In the genomic region with DNA sequence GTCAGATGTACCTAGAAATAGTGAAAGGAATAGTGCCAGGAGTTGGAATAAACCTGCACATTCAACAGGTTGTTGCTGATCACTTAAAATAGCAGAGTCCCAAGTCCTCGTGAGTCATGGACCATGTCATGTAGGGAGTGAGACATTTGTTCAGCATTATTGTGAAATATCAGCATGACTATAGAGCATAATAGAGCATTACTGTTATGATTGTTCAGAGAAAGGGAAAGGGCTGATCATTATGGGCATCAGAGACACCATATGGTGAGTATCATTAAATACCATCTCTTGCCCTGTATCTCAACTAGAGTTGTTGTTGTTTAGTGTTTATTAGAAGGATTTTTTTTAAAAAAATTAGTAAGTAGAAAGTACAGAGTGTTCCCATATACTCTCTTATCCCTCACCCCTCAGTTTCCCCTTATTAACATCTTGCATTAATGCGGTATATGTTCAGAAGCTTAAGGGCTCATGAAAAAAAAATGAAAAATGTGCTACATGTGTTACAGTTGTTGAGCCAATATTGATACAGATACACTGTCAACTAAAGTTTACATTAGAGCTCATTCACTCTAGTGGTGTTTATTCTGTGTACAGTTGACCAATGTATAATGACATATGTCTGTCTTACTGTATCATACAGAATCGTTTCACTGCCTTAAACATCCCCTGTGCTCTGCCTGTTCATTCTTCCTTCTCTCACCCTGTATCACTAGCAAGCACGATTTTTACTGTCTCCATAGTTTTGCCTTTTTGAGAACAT, we compare ENCODE assay signal across 9 cellular contexts. TPM values are rescaled to one million over a fixed set of nuclear protein-coding genes. Genes with fewer than 3 reads are reported as not detected.
DNase-seq lines count a peak whose midpoint lies in the region; ATAC-seq, FAIRE-seq and TF ChIP-seq lines count a peak whose summit lies in the region.
"Had no signal": no experiment of that assay in that cellular context is flagged by ENCODE, and none has a peak within 500 bp of the region (broad histone marks: within the 10 kb centered on the region; RNA-seq: fewer than 3 reads in every experiment).

No MANE protein-coding gene starts in this region.

- no peak for TF ChIP-seq POLR2A in HepG2 (IDR thresholded peaks at IDR 0.05; ENCODE audit: insufficient read depth in 1 of 2, low read depth in 2 of 2, low read length in 2 of 2)

- H3K36me3 ChIP-seq in BJ (ENCODE audit: control insufficient read depth, insufficient read depth, low read length): peaks cover 11% of the 10 kb centered on the region
- H3K36me3 ChIP-seq in HepG2 (replicated peaks in 1 of 2; ENCODE audit: control insufficient read depth in 1 of 2, insufficient read depth in 2 of 2, low read length in 2 of 2): no peaks in the 10 kb centered on the region

- CTCF ChIA-PET in BJ (lab: Yijun Ruan, JAX): no interaction called here
- CTCF ChIA-PET in HepG2 (lab: Yijun Ruan, JAX; ENCODE audit: low intra/inter-chr PET ratio, low total read pairs): no interaction called here

- H3K4me1 ChIP-seq in HepG2 (ENCODE audit: insufficient read depth, low read length): peaks cover 33% of the 10 kb centered on the region

- intact Hi-C loops in HepG2 (cut with micrococcal nuclease; ENCODE audit: unreplicated experiment): loop anchor here (2.0 kb wide), 2 partner anchors 65 to 95 kb away; partner anchors contain the start of gene ME2

- WGBS in HepG2 (ENCODE audit: low lambda C conversion rate): 41% methylated on average over 4 of the region's 4 CpGs

- no peak for TF ChIP-seq RAD21 in HepG2 (CRISPR knock-in tag; IDR thresholded peaks at IDR 0.05)

- H3K79me2 ChIP-seq in HepG2 (ENCODE audit: insufficient read depth, low read length): peaks cover 6% of the 10 kb centered on the region

- peak; percentile 76 for ATAC-seq in HG02610 (IDR thresholded peaks at IDR 0.05; ENCODE audit: unreplicated experiment)
- ATAC-seq in HepG2: peak; percentile 98
- no peak for ATAC-seq in GM21447 (IDR thresholded peaks at IDR 0.05; ENCODE audit: unreplicated experiment)

- H3K9me3 ChIP-seq in HepG2 (ENCODE audit: low read length): peaks cover 15% of the 10 kb centered on the region

- H3K9ac ChIP-seq in HepG2 (ENCODE audit: insufficient read depth, low read depth, low read length): no peak overlapping the region

- no peaks in the 10 kb centered on the region for H4K20me1 ChIP-seq in HepG2 (ENCODE audit: insufficient read depth, low read length)

- TF ChIP-seq CTCF in BJ (IDR thresholded peaks at IDR 0.05; ENCODE audit: insufficient read depth, low read depth, low read length) (no peak), HepG2 (CRISPR knock-in tag; IDR thresholded peaks at IDR 0.05) (no peak), coronary artery (IDR thresholded peaks at IDR 0.05) (no peak)

- H2AFZ ChIP-seq in HepG2 (ENCODE audit: low read length): no peak overlapping the region

- peak; percentile 63 for FAIRE-seq in HepG2 (lab: Jason Lieb, UNC)

- DNase-seq in BJ (ENCODE audit: low read depth) (peak; percentile 15), amniotic stem cell (lab: John Stamatoyannopoulos, UW) (peak; percentile 11), HepG2 (ENCODE audit: low spot score) (peak; percentile 90), NCI-H748 (lab: John Stamatoyannopoulos, UW; ENCODE audit: unreplicated experiment) (no peak), coronary artery (ENCODE audit: low spot score) (no peak), H4 (ENCODE audit: low spot score) (no peak)
- DNase-seq: naive B cell had no signal

- peak overlapping the region; percentile 13; the same call in 1 of the 2 replicates for H3K4me2 ChIP-seq in HepG2 (ENCODE audit: low read depth, low read length)

- POLR2A ChIA-PET in BJ (lab: Charles Lee) (no interaction called here), HepG2 (lab: Yijun Ruan, JAX) (interaction anchor here (2.4 kb wide), 1 partner anchor 56 kb away, joined by 8 read pairs; the partner anchor contains the start of gene SMAD4)

- no TSS peak for BruUV-seq in HepG2 (replicated peaks; lab: Mats Ljungman, UMichigan)

- H3K27me3 ChIP-seq in BJ (ENCODE audit: control insufficient read depth, insufficient read depth, low read length): no peaks in the 10 kb centered on the region
- no peaks in the 10 kb centered on the region; a peak in 1 of 5 replicates for H3K27me3 ChIP-seq in HepG2 (ENCODE audit: control insufficient read depth in 1 of 2, insufficient read depth in 2 of 2, low read length in 2 of 2)

- peak overlapping the region; percentile 16 for H3K27ac ChIP-seq in HepG2 (ENCODE audit: extremely low read length, insufficient read depth, low read length)
- H3K27ac ChIP-seq in coronary artery: no peak overlapping the region

- in situ Hi-C loops in HepG2 (cut with HindIII; ENCODE audit: extremely low pct_ligation_motif_present, low pct_unique_long_range_greater_than_20kb): no loop called here

- TF ChIP-seq EP300 in HepG2 (IDR thresholded peaks at IDR 0.05; ENCODE audit: low read depth in 2 of 2, low read length in 2 of 2): peak; percentile 59 to 81; a peak in 2 of 4 replicates
- TF ChIP-seq EP300 in HepG2 (CRISPR knock-in tag; IDR thresholded peaks at IDR 0.05; ENCODE audit: borderline replicate concordance): 0 out of 2 replicates have a peak, but pooled peaks have one; percentile 35

- H3K4me3 ChIP-seq in BJ (ENCODE audit: low read depth, low read length) (no peak overlapping the region), HepG2 (replicated peaks in 1 of 3; ENCODE audit: insufficient read depth in 1 of 3, low read depth in 2 of 3, low read length in 3 of 3) (no peak overlapping the region), coronary artery (no peak overlapping the region)

TF ChIP-seq in HepG2, 621 proteins besides CTCF, POLR2A, EP300 and RAD21 (continues in another document):
- TF ChIP-seq TGIF2 (CRISPR knock-in tag; IDR thresholded peaks at IDR 0.05) (no peak), ASH2L (IDR thresholded peaks at IDR 0.05; ENCODE audit: insufficient read length, low read depth, low read length) (peak; percentile 60)

RNA-seq across cellular contexts. Expression of gene ELAC1, which starts 5.7 kb away (rescaled TPM):
- polyA plus RNA-seq in BJ (2011; rRNA removed) (4.4 and 7.9 TPM in 2 replicates), HepG2 (2011; rRNA removed) (1.3 and 1.9 TPM in 2 replicates)
- polyA minus RNA-seq in BJ (2011; rRNA and poly(A)+ RNA removed): 2.9 and 5.1 TPM in 2 replicates
- total RNA-seq in HepG2 (2016; rRNA removed; fragmentation: Illumina TruSeq; extraction: Trizol): 3.6 TPM in 2 replicates
- 5.1 and 5.5 TPM in 2 replicates for total RNA-seq in HepG2 (2016; cell fraction: cytosol; rRNA removed; fragmentation: Illumina TruSeq; extraction: Trizol; ENCODE audit: low read depth)
- total RNA-seq in HepG2 (2016; cell fraction: insoluble cytoplasmic fraction; rRNA removed; fragmentation: Illumina TruSeq; extraction: Trizol): 3.4 and 3.5 TPM in 2 replicates
- 6.5 and 7.0 TPM in 2 replicates for total RNA-seq in HepG2 (2016; cell fraction: membrane; rRNA removed; fragmentation: Illumina TruSeq; extraction: Trizol)
- total RNA-seq in HepG2 (2016; cell fraction: nucleus; rRNA removed; fragmentation: Illumina TruSeq; extraction: Trizol): 3.0 and 3.6 TPM in 2 replicates
- 0.62 and 1.7 TPM in 2 replicates for polyA plus RNA-seq in HepG2 (2011; cell fraction: cytosol; rRNA removed)
- polyA plus RNA-seq in HepG2 (2011; cell fraction: nucleus; rRNA removed): 0.69 and 1.3 TPM in 2 replicates
- 1.7 and 2.7 TPM in 2 replicates for polyA plus RNA-seq in HepG2 (2012)
- 7.7 and 9.6 TPM in 2 replicates for polyA plus RNA-seq in HepG2 (2016; cell fraction: cytosol; fragmentation: Illumina TruSeq; extraction: Trizol; ENCODE audit: low read depth)
- 5.6 and 6.1 TPM in 2 replicates for polyA plus RNA-seq in HepG2 (2016; cell fraction: insoluble cytoplasmic fraction; fragmentation: Illumina TruSeq; extraction: Trizol; ENCODE audit: low read depth)
- polyA plus RNA-seq in HepG2 (2016; cell fraction: membrane; fragmentation: Illumina TruSeq; extraction: Trizol; ENCODE audit: low read depth): 6.7 and 8.1 TPM in 2 replicates
- polyA plus RNA-seq in HepG2 (2016; cell fraction: nucleus; fragmentation: Illumina TruSeq; extraction: Trizol; ENCODE audit: insufficient read depth, low read depth): 3.2 and 3.9 TPM in 2 replicates
- polyA minus RNA-seq in HepG2 (2011; rRNA and poly(A)+ RNA removed; ENCODE audit: low replicate concordance): 1.7 and 5.3 TPM in 2 replicates
- polyA minus RNA-seq in HepG2 (2011; cell fraction: cytosol; rRNA and poly(A)+ RNA removed): 0.62 and 1.3 TPM in 2 replicates
- polyA minus RNA-seq in HepG2 (2011; cell fraction: nucleus; rRNA and poly(A)+ RNA removed): 9.8 and 11.6 TPM in 2 replicates
- 5.2 and 8.5 TPM in 2 replicates for total RNA-seq in H4 (2014; rRNA removed; shearing (Covaris generic))

RNA-seq across cellular contexts. Expression of gene SMAD4, which starts 56.5 kb away (rescaled TPM):
- polyA plus RNA-seq in BJ (2011; rRNA removed): 85.8 and 101 TPM in 2 replicates
- 48.9 and 51.7 TPM in 2 replicates for polyA minus RNA-seq in BJ (2011; rRNA and poly(A)+ RNA removed)
- total RNA-seq in HepG2 (2016; rRNA removed; fragmentation: Illumina TruSeq; extraction: Trizol): 72.0 and 99.1 TPM in 2 replicates
- total RNA-seq in HepG2 (2016; cell fraction: cytosol; rRNA removed; fragmentation: Illumina TruSeq; extraction: Trizol; ENCODE audit: low read depth): 49.6 and 56.8 TPM in 2 replicates
- 73.5 and 83.9 TPM in 2 replicates for total RNA-seq in HepG2 (2016; cell fraction: insoluble cytoplasmic fraction; rRNA removed; fragmentation: Illumina TruSeq; extraction: Trizol)
- total RNA-seq in HepG2 (2016; cell fraction: membrane; rRNA removed; fragmentation: Illumina TruSeq; extraction: Trizol): 44.9 and 46.8 TPM in 2 replicates
- 57.9 and 58.5 TPM in 2 replicates for total RNA-seq in HepG2 (2016; cell fraction: nucleus; rRNA removed; fragmentation: Illumina TruSeq; extraction: Trizol)
- 53.8 and 70.2 TPM in 2 replicates for polyA plus RNA-seq in HepG2 (2011; rRNA removed)
- polyA plus RNA-seq in HepG2 (2011; cell fraction: cytosol; rRNA removed): 31.5 and 48.8 TPM in 2 replicates
- polyA plus RNA-seq in HepG2 (2011; cell fraction: nucleus; rRNA removed): 25.3 and 31.2 TPM in 2 replicates
- polyA plus RNA-seq in HepG2 (2012): 42.8 and 47.9 TPM in 2 replicates
- polyA plus RNA-seq in HepG2 (2016; cell fraction: cytosol; fragmentation: Illumina TruSeq; extraction: Trizol; ENCODE audit: low read depth): 2.2 and 3.3 TPM in 2 replicates
- polyA plus RNA-seq in HepG2 (2016; cell fraction: insoluble cytoplasmic fraction; fragmentation: Illumina TruSeq; extraction: Trizol; ENCODE audit: low read depth): 58.6 and 61.8 TPM in 2 replicates
- polyA plus RNA-seq in HepG2 (2016; cell fraction: membrane; fragmentation: Illumina TruSeq; extraction: Trizol; ENCODE audit: low read depth): 6.7 and 8.8 TPM in 2 replicates
- 47.7 and 51.4 TPM in 2 replicates for polyA plus RNA-seq in HepG2 (2016; cell fraction: nucleus; fragmentation: Illumina TruSeq; extraction: Trizol; ENCODE audit: insufficient read depth, low read depth)
- polyA minus RNA-seq in HepG2 (2011; rRNA and poly(A)+ RNA removed; ENCODE audit: low replicate concordance): 111 and 191 TPM in 2 replicates
- 40.4 and 42.0 TPM in 2 replicates for polyA minus RNA-seq in HepG2 (2011; cell fraction: cytosol; rRNA and poly(A)+ RNA removed)
- 54.7 and 64.2 TPM in 2 replicates for polyA minus RNA-seq in HepG2 (2011; cell fraction: nucleus; rRNA and poly(A)+ RNA removed)
- 46.0 and 87.2 TPM in 2 replicates for total RNA-seq in H4 (2014; rRNA removed; shearing (Covaris generic))

Comparison
In these comparisons a context has a peak if more than half of its experiments do, and no peak if none do; other contexts are left out.
1. DNase-seq: peak in BJ (single experiment), amniotic stem cell (single experiment) and HepG2 (single experiment); none in NCI-H748 (single experiment), coronary artery (single experiment) and H4 (single experiment).